2 cellular contexts compared by ENCODE assay signal in the genomic region with DNA sequence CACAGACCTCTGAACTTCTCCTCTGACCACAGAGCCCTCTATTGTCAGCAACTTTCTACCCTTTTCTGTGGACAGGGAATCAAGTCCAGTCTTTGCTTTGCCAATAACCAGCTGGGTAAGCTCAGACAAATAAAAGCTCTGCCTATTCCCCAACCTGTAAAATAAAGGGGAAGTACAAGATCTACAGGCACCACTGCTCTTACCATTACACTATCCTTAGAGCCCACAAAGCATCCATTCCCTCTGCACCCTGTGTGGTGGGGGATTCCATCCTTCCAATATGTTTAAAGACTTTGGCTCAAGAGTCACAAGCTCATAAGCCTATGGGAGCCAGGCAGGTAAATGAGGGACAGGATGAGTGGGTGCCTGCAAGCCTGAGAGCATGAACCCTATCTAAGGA.
A peak's percentile ranks its signal among the peaks of the same experiment; 100 is the strongest.
TF ChIP-seq lines count a peak whose summit lies in the region.

No MANE protein-coding gene starts in this region.

TF ChIP-seq in GM23338, 12 proteins besides CTCF, POLR2A, EP300 and RAD21 (continued from another document):
- TF ChIP-seq, protein P1, sequence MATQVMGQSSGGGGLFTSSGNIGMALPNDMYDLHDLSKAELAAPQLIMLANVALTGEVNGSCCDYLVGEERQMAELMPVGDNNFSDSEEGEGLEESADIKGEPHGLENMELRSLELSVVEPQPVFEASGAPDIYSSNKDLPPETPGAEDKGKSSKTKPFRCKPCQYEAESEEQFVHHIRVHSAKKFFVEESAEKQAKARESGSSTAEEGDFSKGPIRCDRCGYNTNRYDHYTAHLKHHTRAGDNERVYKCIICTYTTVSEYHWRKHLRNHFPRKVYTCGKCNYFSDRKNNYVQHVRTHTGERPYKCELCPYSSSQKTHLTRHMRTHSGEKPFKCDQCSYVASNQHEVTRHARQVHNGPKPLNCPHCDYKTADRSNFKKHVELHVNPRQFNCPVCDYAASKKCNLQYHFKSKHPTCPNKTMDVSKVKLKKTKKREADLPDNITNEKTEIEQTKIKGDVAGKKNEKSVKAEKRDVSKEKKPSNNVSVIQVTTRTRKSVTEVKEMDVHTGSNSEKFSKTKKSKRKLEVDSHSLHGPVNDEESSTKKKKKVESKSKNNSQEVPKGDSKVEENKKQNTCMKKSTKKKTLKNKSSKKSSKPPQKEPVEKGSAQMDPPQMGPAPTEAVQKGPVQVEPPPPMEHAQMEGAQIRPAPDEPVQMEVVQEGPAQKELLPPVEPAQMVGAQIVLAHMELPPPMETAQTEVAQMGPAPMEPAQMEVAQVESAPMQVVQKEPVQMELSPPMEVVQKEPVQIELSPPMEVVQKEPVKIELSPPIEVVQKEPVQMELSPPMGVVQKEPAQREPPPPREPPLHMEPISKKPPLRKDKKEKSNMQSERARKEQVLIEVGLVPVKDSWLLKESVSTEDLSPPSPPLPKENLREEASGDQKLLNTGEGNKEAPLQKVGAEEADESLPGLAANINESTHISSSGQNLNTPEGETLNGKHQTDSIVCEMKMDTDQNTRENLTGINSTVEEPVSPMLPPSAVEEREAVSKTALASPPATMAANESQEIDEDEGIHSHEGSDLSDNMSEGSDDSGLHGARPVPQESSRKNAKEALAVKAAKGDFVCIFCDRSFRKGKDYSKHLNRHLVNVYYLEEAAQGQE (IDR thresholded peaks at IDR 0.05; ENCODE audit: unreplicated experiment) = no peak
- TF ChIP-seq STAT1 (IDR thresholded peaks at IDR 0.05; ENCODE audit: unreplicated experiment) = no peak
- TF ChIP-seq, protein P2, sequence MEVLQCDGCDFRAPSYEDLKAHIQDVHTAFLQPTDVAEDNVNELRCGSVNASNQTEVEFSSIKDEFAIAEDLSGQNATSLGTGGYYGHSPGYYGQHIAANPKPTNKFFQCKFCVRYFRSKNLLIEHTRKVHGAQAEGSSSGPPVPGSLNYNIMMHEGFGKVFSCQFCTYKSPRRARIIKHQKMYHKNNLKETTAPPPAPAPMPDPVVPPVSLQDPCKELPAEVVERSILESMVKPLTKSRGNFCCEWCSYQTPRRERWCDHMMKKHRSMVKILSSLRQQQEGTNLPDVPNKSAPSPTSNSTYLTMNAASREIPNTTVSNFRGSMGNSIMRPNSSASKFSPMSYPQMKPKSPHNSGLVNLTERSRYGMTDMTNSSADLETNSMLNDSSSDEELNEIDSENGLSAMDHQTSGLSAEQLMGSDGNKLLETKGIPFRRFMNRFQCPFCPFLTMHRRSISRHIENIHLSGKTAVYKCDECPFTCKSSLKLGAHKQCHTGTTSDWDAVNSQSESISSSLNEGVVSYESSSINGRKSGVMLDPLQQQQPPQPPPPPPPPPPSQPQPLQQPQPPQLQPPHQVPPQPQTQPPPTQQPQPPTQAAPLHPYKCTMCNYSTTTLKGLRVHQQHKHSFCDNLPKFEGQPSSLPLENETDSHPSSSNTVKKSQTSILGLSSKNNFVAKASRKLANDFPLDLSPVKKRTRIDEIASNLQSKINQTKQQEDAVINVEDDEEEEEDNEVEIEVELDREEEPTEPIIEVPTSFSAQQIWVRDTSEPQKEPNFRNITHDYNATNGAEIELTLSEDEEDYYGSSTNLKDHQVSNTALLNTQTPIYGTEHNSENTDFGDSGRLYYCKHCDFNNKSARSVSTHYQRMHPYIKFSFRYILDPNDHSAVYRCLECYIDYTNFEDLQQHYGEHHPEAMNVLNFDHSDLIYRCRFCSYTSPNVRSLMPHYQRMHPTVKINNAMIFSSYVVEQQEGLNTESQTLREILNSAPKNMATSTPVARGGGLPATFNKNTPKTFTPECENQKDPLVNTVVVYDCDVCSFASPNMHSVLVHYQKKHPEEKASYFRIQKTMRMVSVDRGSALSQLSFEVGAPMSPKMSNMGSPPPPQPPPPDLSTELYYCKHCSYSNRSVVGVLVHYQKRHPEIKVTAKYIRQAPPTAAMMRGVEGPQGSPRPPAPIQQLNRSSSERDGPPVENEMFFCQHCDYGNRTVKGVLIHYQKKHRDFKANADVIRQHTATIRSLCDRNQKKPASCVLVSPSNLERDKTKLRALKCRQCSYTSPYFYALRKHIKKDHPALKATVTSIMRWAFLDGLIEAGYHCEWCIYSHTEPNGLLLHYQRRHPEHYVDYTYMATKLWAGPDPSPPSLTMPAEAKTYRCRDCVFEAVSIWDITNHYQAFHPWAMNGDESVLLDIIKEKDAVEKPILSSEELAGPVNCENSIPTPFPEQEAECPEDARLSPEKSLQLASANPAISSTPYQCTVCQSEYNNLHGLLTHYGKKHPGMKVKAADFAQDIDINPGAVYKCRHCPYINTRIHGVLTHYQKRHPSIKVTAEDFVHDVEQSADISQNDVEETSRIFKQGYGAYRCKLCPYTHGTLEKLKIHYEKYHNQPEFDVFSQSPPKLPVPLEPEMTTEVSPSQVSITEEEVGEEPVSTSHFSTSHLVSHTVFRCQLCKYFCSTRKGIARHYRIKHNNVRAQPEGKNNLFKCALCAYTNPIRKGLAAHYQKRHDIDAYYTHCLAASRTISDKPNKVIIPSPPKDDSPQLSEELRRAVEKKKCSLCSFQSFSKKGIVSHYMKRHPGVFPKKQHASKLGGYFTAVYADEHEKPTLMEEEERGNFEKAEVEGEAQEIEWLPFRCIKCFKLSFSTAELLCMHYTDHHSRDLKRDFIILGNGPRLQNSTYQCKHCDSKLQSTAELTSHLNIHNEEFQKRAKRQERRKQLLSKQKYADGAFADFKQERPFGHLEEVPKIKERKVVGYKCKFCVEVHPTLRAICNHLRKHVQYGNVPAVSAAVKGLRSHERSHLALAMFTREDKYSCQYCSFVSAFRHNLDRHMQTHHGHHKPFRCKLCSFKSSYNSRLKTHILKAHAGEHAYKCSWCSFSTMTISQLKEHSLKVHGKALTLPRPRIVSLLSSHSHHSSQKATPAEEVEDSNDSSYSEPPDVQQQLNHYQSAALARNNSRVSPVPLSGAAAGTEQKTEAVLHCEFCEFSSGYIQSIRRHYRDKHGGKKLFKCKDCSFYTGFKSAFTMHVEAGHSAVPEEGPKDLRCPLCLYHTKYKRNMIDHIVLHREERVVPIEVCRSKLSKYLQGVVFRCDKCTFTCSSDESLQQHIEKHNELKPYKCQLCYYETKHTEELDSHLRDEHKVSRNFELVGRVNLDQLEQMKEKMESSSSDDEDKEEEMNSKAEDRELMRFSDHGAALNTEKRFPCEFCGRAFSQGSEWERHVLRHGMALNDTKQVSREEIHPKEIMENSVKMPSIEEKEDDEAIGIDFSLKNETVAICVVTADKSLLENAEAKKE (CRISPR knock-in tag; IDR thresholded peaks at IDR 0.05) = no peak
- TF ChIP-seq, protein P3, sequence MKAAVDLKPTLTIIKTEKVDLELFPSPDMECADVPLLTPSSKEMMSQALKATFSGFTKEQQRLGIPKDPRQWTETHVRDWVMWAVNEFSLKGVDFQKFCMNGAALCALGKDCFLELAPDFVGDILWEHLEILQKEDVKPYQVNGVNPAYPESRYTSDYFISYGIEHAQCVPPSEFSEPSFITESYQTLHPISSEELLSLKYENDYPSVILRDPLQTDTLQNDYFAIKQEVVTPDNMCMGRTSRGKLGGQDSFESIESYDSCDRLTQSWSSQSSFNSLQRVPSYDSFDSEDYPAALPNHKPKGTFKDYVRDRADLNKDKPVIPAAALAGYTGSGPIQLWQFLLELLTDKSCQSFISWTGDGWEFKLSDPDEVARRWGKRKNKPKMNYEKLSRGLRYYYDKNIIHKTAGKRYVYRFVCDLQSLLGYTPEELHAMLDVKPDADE (IDR thresholded peaks at IDR 0.05) = no peak
- no peak for TF ChIP-seq ZNF331 (CRISPR knock-in tag; IDR thresholded peaks at IDR 0.05; ENCODE audit: low read depth)
- no peak for TF ChIP-seq POLR2AphosphoS5 (IDR thresholded peaks at IDR 0.05; ENCODE audit: low read depth)

TF ChIP-seq in HepG2, 621 proteins besides CTCF, POLR2A, EP300 and RAD21 (continued from another document):
- TF ChIP-seq, protein P4, sequence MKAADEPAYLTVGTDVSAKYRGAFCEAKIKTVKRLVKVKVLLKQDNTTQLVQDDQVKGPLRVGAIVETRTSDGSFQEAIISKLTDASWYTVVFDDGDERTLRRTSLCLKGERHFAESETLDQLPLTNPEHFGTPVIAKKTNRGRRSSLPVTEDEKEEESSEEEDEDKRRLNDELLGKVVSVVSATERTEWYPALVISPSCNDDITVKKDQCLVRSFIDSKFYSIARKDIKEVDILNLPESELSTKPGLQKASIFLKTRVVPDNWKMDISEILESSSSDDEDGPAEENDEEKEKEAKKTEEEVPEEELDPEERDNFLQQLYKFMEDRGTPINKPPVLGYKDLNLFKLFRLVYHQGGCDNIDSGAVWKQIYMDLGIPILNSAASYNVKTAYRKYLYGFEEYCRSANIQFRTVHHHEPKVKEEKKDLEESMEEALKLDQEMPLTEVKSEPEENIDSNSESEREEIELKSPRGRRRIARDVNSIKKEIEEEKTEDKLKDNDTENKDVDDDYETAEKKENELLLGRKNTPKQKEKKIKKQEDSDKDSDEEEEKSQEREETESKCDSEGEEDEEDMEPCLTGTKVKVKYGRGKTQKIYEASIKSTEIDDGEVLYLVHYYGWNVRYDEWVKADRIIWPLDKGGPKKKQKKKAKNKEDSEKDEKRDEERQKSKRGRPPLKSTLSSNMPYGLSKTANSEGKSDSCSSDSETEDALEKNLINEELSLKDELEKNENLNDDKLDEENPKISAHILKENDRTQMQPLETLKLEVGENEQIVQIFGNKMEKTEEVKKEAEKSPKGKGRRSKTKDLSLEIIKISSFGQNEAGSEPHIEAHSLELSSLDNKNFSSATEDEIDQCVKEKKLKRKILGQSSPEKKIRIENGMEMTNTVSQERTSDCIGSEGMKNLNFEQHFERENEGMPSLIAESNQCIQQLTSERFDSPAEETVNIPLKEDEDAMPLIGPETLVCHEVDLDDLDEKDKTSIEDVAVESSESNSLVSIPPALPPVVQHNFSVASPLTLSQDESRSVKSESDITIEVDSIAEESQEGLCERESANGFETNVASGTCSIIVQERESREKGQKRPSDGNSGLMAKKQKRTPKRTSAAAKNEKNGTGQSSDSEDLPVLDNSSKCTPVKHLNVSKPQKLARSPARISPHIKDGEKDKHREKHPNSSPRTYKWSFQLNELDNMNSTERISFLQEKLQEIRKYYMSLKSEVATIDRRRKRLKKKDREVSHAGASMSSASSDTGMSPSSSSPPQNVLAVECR (CRISPR knock-in tag; IDR thresholded peaks at IDR 0.05; ENCODE audit: borderline replicate concordance) = 0 out of 2 replicates have a peak, but pooled peaks have one; percentile 2
